Comparison of ENCODE assay signal across 18 cellular contexts in the genomic region with DNA sequence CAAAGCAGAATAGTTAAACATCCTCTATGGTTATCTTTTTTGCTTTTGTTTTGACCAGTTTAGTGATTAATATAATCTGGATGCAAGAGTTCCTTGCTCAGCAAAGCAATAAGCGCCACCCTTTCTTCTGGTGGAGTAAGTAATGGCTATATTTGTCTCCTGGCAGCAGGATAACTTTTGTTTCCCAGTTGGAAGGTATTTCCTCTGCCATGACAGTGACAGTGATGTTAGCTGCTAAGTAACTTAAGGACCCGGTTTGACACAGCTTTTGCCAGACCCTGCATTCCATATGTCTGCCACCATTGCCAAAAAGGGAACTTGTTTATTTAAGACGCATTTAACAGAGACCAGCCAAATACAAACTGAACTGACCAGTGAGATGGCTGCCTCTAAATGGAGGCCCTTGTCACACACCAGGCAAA.
A peak's percentile ranks its signal among the peaks of the same experiment; 100 is the strongest.
DNase-seq lines count a peak whose midpoint lies in the region; ATAC-seq and TF ChIP-seq lines count a peak whose summit lies in the region.
"Had no signal": no experiment of that assay in that cellular context is flagged by ENCODE, and none has a peak within 500 bp of the region (broad histone marks: within the 10 kb centered on the region; RNA-seq: fewer than 3 reads in every experiment).

No MANE protein-coding gene starts in this region.

- DNase-seq in Right ventricle myocardium inferior (ENCODE audit: missing footprints), result no peak
- DNase-seq in cardiac septum (ENCODE audit: low spot score), result no peak
- DNase-seq in fibroblast of the aortic adventitia (ENCODE audit: low read depth), result peak; percentile 74
- peak; percentile 82 for DNase-seq in mesendoderm
- DNase-seq in upper lobe of right lung, result no peak
- DNase-seq in T-helper 17 cell, result no peak
- no peak for DNase-seq in HT-29 (ENCODE audit: low spot score)
- DNase-seq: activated CD4-positive, alpha-beta T cell treated with anti-CD3 and anti-CD28 coated beads for 4 hours; activated T-cell treated with anti-CD3 and anti-CD28 coated beads, Interleukin-2, amount 50 U/mL, for 24 hours; Caco-2; cortex of kidney; foreskin keratinocyte; natural killer cell; NCI-H1694 treated with DMSO at 0.1 percent for 48 hours; spleen; T-helper 2 cell had no signal

- H3K4me2 ChIP-seq in mesendoderm (ENCODE audit: low read length), result no peak overlapping the region

- no peaks in the 10 kb centered on the region for H3K36me3 ChIP-seq in mesendoderm (ENCODE audit: control insufficient read depth, insufficient read depth, low read length)
- H3K36me3 ChIP-seq in upper lobe of right lung, result no peaks in the 10 kb centered on the region
- H3K36me3 ChIP-seq: spleen had no signal

- H2BK120ac ChIP-seq in mesendoderm (ENCODE audit: low read depth, low read length), result no peak overlapping the region

- H3K27ac ChIP-seq in mesendoderm (ENCODE audit: low read depth, low read length) (peak overlapping the region; percentile 50), upper lobe of right lung (peak overlapping the region; percentile 55)
- H3K27ac ChIP-seq: foreskin keratinocyte, HL-60, spleen had no signal

- H2BK15ac ChIP-seq in mesendoderm (replicated peaks; ENCODE audit: low read depth), result no peak overlapping the region

- H3K4me1 ChIP-seq in mesendoderm (ENCODE audit: control insufficient read depth, low read depth, low read length) (peaks cover 5% of the 10 kb centered on the region), upper lobe of right lung (peaks cover 24% of the 10 kb centered on the region)
- H3K4me1 ChIP-seq: Caco-2, spleen had no signal

- H3K79me2 ChIP-seq in mesendoderm (ENCODE audit: control insufficient read depth, insufficient read depth, low read length), result no peaks in the 10 kb centered on the region

- H3K4me3 Mint-ChIP-seq in T-helper 17 cell, result no peak overlapping the region
- H3K4me3 Mint-ChIP-seq: activated T-cell treated with anti-CD3 and anti-CD28 coated beads, Interleukin-2, amount 50 U/mL, for 24 hours; natural killer cell had no signal

- no peak overlapping the region for H4K5ac ChIP-seq in mesendoderm (ENCODE audit: low read length)

- peak overlapping the region; percentile 36 for H3K56ac ChIP-seq in mesendoderm (ENCODE audit: low read length)

- peak overlapping the region; percentile 40 for H2BK5ac ChIP-seq in mesendoderm (ENCODE audit: low read length)

- TF ChIP-seq CTCF in fibroblast of the aortic adventitia (IDR thresholded peaks at IDR 0.05; ENCODE audit: insufficient read depth, low read length) (no peak), upper lobe of right lung (IDR thresholded peaks at IDR 0.05) (no peak)

- no peak overlapping the region for H3K4ac ChIP-seq in mesendoderm (ENCODE audit: low read depth, low read length)

- H3K18ac ChIP-seq in mesendoderm (ENCODE audit: low read length), result no peak overlapping the region

- peak overlapping the region; percentile 19 for H3K9ac ChIP-seq in mesendoderm (ENCODE audit: low read length)

- ATAC-seq in Right ventricle myocardium inferior (peak; percentile 77), upper lobe of right lung (peak; percentile 64), T-helper 17 cell (no peak), GM18498 (IDR thresholded peaks at IDR 0.05; ENCODE audit: unreplicated experiment) (no peak)
- ATAC-seq: foreskin keratinocyte, natural killer cell had no signal

- H3K4me1 Mint-ChIP-seq in T-helper 17 cell, result no peaks in the 10 kb centered on the region
- H3K4me1 Mint-ChIP-seq: natural killer cell had no signal

- H3K4me3 ChIP-seq in fibroblast of the aortic adventitia (ENCODE audit: low read depth, low read length), result no peak overlapping the region
- no peak overlapping the region for H3K4me3 ChIP-seq in mesendoderm (ENCODE audit: low read length)
- no peak overlapping the region for H3K4me3 ChIP-seq in upper lobe of right lung
- H3K4me3 ChIP-seq: spleen had no signal

- no peak overlapping the region for H3K23ac ChIP-seq in mesendoderm (ENCODE audit: low read length)

- WGBS in mesendoderm (ENCODE audit: extremely low coverage, insufficient coverage, low lambda C conversion rate), result no CpG with 5 or more reads among the region's 3 CpGs

- no peaks in the 10 kb centered on the region for H3K36me3 Mint-ChIP-seq in T-helper 17 cell (ENCODE audit: low read depth)
- H3K36me3 Mint-ChIP-seq: natural killer cell had no signal

- peaks cover 4% of the 10 kb centered on the region for H3K27me3 Mint-ChIP-seq in T-helper 17 cell
- H3K27me3 Mint-ChIP-seq: activated T-cell treated with anti-CD3 and anti-CD28 coated beads, Interleukin-2, amount 50 U/mL, for 24 hours had no signal

- no peak overlapping the region for H3K27ac Mint-ChIP-seq in T-helper 17 cell
- H3K27ac Mint-ChIP-seq: activated T-cell treated with anti-CD3 and anti-CD28 coated beads, Interleukin-2, amount 50 U/mL, for 24 hours; natural killer cell had no signal

- H3K9me3 ChIP-seq in upper lobe of right lung (no peaks in the 10 kb centered on the region), T-helper 17 cell (ENCODE audit: control insufficient read depth, low read length, poor library complexity, severe bottlenecking) (no peaks in the 10 kb centered on the region)
- H3K9me3 ChIP-seq: Caco-2, spleen had no signal

- H3K79me1 ChIP-seq in mesendoderm (ENCODE audit: low read length), result no peaks in the 10 kb centered on the region

- H4K8ac ChIP-seq in mesendoderm (ENCODE audit: low read depth, low read length), result no peak overlapping the region

- intact Hi-C loops in Right ventricle myocardium inferior (cut with DNase I), result loop anchor here (5.0 kb wide), 1 partner anchor 74 kb away; a partner anchor contains a TSS
- intact Hi-C loops in cardiac septum (cut with DNase I), result loop anchor here (5.0 kb wide), 1 partner anchor 74 kb away; a partner anchor contains a TSS
- intact Hi-C loops in upper lobe of right lung (cut with DNase I), result no loop called here

- H3K27me3 ChIP-seq in mesendoderm (ENCODE audit: insufficient read depth, low read length, poor library complexity), result no peaks in the 10 kb centered on the region
- H3K27me3 ChIP-seq in upper lobe of right lung, result no peaks in the 10 kb centered on the region
- H3K27me3 ChIP-seq: foreskin keratinocyte, spleen had no signal

- no peak overlapping the region for H2AK5ac ChIP-seq in mesendoderm (ENCODE audit: low read length)

Comparison
In these comparisons a context has a peak if more than half of its experiments do, and no peak if none do; other contexts are left out.
1. ATAC-seq: peak in Right ventricle myocardium inferior (single experiment) and upper lobe of right lung (single experiment); none in T-helper 17 cell (single experiment) and GM18498 (single experiment).
2. DNase-seq: peak in fibroblast of the aortic adventitia (single experiment) and mesendoderm (single experiment); none in Right ventricle myocardium inferior (single experiment), cardiac septum (single experiment), upper lobe of right lung (single experiment), T-helper 17 cell (0 of 3) and HT-29 (single experiment).